Comparison of ENCODE assay signal across 12 cellular contexts in the genomic region with DNA sequence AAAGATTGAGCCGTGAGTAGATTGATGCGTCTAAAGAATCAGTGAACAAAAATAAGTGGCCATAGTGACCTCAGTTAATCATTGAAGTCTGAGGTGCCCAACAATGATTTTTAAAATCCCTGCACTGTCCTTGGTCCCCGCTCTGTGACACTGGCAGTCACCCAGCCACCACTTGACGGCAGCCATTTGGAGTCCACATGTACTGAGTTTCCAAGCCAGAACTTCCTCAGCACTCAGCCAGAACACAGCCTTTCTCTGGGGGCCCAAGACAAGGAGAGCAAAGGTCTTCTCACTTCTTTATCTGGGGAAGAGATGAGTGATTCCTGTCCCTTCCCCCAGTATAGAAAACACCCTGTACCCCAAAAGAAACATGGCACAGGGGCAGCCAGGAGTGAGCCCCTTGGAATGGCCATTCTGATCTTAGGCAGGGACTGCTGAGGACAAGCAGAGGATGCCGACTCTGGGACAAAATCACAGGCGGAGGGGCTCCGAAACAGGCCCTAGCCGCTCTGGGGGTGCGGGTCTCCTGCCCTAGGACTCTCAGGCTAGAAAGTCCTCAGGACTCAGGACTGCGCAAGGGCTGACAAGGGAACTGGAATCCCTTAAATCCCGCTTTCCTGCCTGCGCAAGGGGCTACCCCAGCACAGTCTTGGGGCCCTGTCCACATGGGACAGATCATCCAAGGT. TPM values are rescaled to one million over a fixed set of nuclear protein-coding genes. Genes with fewer than 3 reads are reported as not detected.
DNase-seq lines count a peak whose midpoint lies in the region; ATAC-seq and TF ChIP-seq lines count a peak whose summit lies in the region.
"Had no signal": no experiment of that assay in that cellular context is flagged by ENCODE, and none has a peak within 500 bp of the region (broad histone marks: within the 10 kb centered on the region; RNA-seq: fewer than 3 reads in every experiment).

No MANE protein-coding gene starts in this region.

- peak overlapping the region; percentile 55 to 57 for H3K4me3 Mint-ChIP-seq in activated T-cell treated with anti-CD3 and anti-CD28 coated beads, Interleukin-2, amount 50 U/mL, for 72 hours
- peak overlapping the region; percentile 56 to 58 for H3K4me3 Mint-ChIP-seq in effector memory CD8-positive, alpha-beta T cell
- peak overlapping the region; percentile 77 for H3K4me3 Mint-ChIP-seq in type B pancreatic cell

- H3K36me3 Mint-ChIP-seq in activated T-cell treated with anti-CD3 and anti-CD28 coated beads, Interleukin-2, amount 50 U/mL, for 72 hours (ENCODE audit: insufficient read depth in 2 of 2) = peaks cover 0 to 2% of the 10 kb centered on the region in 2 donors
- H3K36me3 Mint-ChIP-seq in effector memory CD8-positive, alpha-beta T cell (ENCODE audit: insufficient read depth) = no peaks in the 10 kb centered on the region
- no peaks in the 10 kb centered on the region for H3K36me3 Mint-ChIP-seq in type B pancreatic cell

- H3K27me3 ChIP-seq in lower lobe of right lung (ENCODE audit: low read depth) = peaks cover 17% of the 10 kb centered on the region
- H3K27me3 ChIP-seq in HAP-1 (ENCODE audit: low read depth) = no peaks in the 10 kb centered on the region

- H3K9me3 Mint-ChIP-seq in activated T-cell treated with anti-CD3 and anti-CD28 coated beads, Interleukin-2, amount 50 U/mL, for 72 hours = no peaks in the 10 kb centered on the region
- H3K9me3 Mint-ChIP-seq in effector memory CD8-positive, alpha-beta T cell = no peaks in the 10 kb centered on the region
- no peaks in the 10 kb centered on the region for H3K9me3 Mint-ChIP-seq in type B pancreatic cell

- no peak overlapping the region for H3K4me3 ChIP-seq in lower lobe of right lung
- no peak overlapping the region for H3K4me3 ChIP-seq in HAP-1

- H3K4me1 ChIP-seq in lower lobe of right lung = peaks cover 22% of the 10 kb centered on the region
- H3K4me1 ChIP-seq in HAP-1 = peaks cover 8% of the 10 kb centered on the region

- no peaks in the 10 kb centered on the region for H3K9me3 ChIP-seq in lower lobe of right lung
- no peaks in the 10 kb centered on the region for H3K9me3 ChIP-seq in HAP-1

- no peak overlapping the region for H3K27ac ChIP-seq in lower lobe of right lung

- H3K36me3 ChIP-seq in lower lobe of right lung = no peaks in the 10 kb centered on the region
- H3K36me3 ChIP-seq in HAP-1 (replicated peaks) = no peaks in the 10 kb centered on the region

- no peak overlapping the region for H3K27ac Mint-ChIP-seq in activated T-cell treated with anti-CD3 and anti-CD28 coated beads, Interleukin-2, amount 50 U/mL, for 72 hours
- peak overlapping the region in 1 of 2 donors; percentile 49 for H3K27ac Mint-ChIP-seq in effector memory CD8-positive, alpha-beta T cell
- peak overlapping the region; percentile 34 for H3K27ac Mint-ChIP-seq in type B pancreatic cell

- H3K27me3 Mint-ChIP-seq in activated T-cell treated with anti-CD3 and anti-CD28 coated beads, Interleukin-2, amount 50 U/mL, for 72 hours (ENCODE audit: low read depth) = peaks cover 32% of the 10 kb centered on the region
- H3K27me3 Mint-ChIP-seq in effector memory CD8-positive, alpha-beta T cell = peaks cover 8 to 30% of the 10 kb centered on the region in 2 donors
- H3K27me3 Mint-ChIP-seq in type B pancreatic cell = peaks cover 48% of the 10 kb centered on the region

- intact Hi-C loops in lower lobe of right lung (cut with DNase I) = no loop called here

- no peak for DNase-seq in activated T-cell treated with anti-CD3 and anti-CD28 coated beads, Interleukin-2, amount 50 U/mL, for 72 hours
- DNase-seq in activated T-cell treated with anti-CD3 and anti-CD28 coated beads for 4 hours (no peak), lower lobe of right lung (peak; percentile 6), type B pancreatic cell (ENCODE audit: extremely low spot score, unreplicated experiment) (no peak), hepatic stellate cell (ENCODE audit: low spot score) (no peak), HAP-1 (ENCODE audit: low spot score in 2 of 2) (no peak), NCI-H2227 treated with DMSO at 0.1 percent for 48 hours (lab: John Stamatoyannopoulos, UW) (no peak)
- DNase-seq in effector memory CD8-positive, alpha-beta T cell = no peak
- DNase-seq: DMS153 had no signal

- H3K4me1 Mint-ChIP-seq in activated T-cell treated with anti-CD3 and anti-CD28 coated beads, Interleukin-2, amount 50 U/mL, for 72 hours (ENCODE audit: low read depth) = no peaks in the 10 kb centered on the region
- peaks cover 10 to 20% of the 10 kb centered on the region in 2 donors for H3K4me1 Mint-ChIP-seq in effector memory CD8-positive, alpha-beta T cell (ENCODE audit: low read depth in 2 of 2)
- peaks cover 11% of the 10 kb centered on the region for H3K4me1 Mint-ChIP-seq in type B pancreatic cell (ENCODE audit: unreplicated experiment)

- in situ Hi-C loops in HAP-1 (cut with MboI; ENCODE audit: low sequenced_read_pairs) = loop anchor here (25.0 kb wide), 1 partner anchor 464 kb away; a partner anchor contains a TSS

- TF ChIP-seq CTCF in lower lobe of right lung (IDR thresholded peaks at IDR 0.05) = no peak
- no peak for TF ChIP-seq CTCF in type B pancreatic cell (conservative IDR thresholded peaks at IDR 0.05)

- ATAC-seq in activated T-cell treated with anti-CD3 and anti-CD28 coated beads, Interleukin-2, amount 50 U/mL, for 72 hours (replicated peaks in 1 of 2) = no peak
- ATAC-seq in effector memory CD8-positive, alpha-beta T cell (replicated peaks) = no peak
- ATAC-seq in lower lobe of right lung = no peak

RNA-seq across cellular contexts. Expression of a gene that starts 12.7 kb away (rescaled TPM):
- 1 to 10 TPM in 1 of 2 donors, under 1 TPM in 1; 0.51 to 1.2 TPM for total RNA-seq in activated T-cell treated with anti-CD3 and anti-CD28 coated beads, Interleukin-2, amount 50 U/mL, for 72 hours
- total RNA-seq in lower lobe of right lung = 5.6 TPM
- 7.8 and 21.2 TPM in 2 replicates for total RNA-seq in type B pancreatic cell (ENCODE audit: low replicate concordance)
- total RNA-seq: osteocyte had no signal

RNA-seq across cellular contexts. Expression of a gene that starts 31.3 kb away (rescaled TPM):
- total RNA-seq in activated T-cell treated with anti-CD3 and anti-CD28 coated beads, Interleukin-2, amount 50 U/mL, for 72 hours = not detected
- total RNA-seq in lower lobe of right lung (not detected), type B pancreatic cell (ENCODE audit: low replicate concordance) (0.98 and 1.5 TPM in 2 replicates)
- total RNA-seq: T-helper 1 cell treated with Interleukin-12 subunit alpha and Interleukin-12 subunit beta and Interleukin-4 antibody, amounts not matched to agents 30 ng/mL and 1 ng/mL, for 36 hours; ureter had no signal

RNA-seq across cellular contexts. Expression of a gene that starts 56.1 kb away (rescaled TPM):
- total RNA-seq in activated T-cell treated with anti-CD3 and anti-CD28 coated beads, Interleukin-2, amount 50 U/mL, for 72 hours = 10 to 100 TPM; 90.4 to 91.8 TPM
- total RNA-seq in lower lobe of right lung (105 TPM), type B pancreatic cell (ENCODE audit: low replicate concordance) (0.71 and 5.8 TPM in 2 replicates)

Comparison
In these comparisons a context has a peak if more than half of its experiments do, and no peak if none do; other contexts are left out.
1. RNA of a gene that starts 56.1 kb away (total RNA-seq): 105 TPM in lower lobe of right lung (single experiment) and 90.4 to 91.8 TPM in activated T-cell treated with anti-CD3 and anti-CD28 coated beads, Interleukin-2, amount 50 U/mL, for 72 hours; 0.71 to 5.8 TPM in type B pancreatic cell; every median in the first group is over 10 times any median in the second.
2. Peak in every context shown above with its lines, with median percentiles within 50 percentile points of each other: H3K4me3 Mint-ChIP-seq.